8 cellular contexts compared by ENCODE assay signal in the genomic region with DNA sequence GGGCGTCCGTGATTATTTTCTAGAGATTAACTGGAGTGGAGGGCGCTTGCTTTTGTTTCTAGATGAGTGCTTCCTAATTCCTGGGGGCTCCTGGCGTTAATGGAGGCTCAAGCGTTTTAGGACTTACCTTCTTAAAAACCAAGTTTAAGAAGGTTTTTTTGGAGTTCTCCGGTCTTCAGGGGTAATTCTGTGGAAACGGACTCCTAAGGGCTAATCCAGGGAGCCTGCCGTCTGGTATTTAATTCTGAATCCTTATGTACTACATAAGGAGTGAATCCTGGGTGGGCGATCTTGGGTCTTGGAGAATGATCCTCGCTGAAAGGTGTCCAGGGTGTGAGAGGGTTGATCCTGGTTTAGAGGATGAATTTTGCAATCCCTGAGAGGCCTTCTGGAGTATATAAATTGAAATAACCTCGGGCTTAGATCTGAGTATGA.
DNase-seq lines count a peak whose midpoint lies in the region; ATAC-seq and TF ChIP-seq lines count a peak whose summit lies in the region.

No MANE protein-coding gene starts in this region.

- no peaks in the 10 kb centered on the region for H3K9me2 ChIP-seq in SU-DHL-6 (replicated peaks; ENCODE audit: insufficient read depth, low read length)

- H3K9ac ChIP-seq in SU-DHL-6 (ENCODE audit: low read length), result peak overlapping the region; percentile 99

- peak overlapping the region; percentile 83 for H3K4me2 ChIP-seq in SU-DHL-6 (ENCODE audit: low read depth, low read length, poor library complexity, severe bottlenecking)

- no peak overlapping the region for H2AFZ ChIP-seq in SU-DHL-6 (ENCODE audit: low read depth, low read length, severe bottlenecking)

- H3K36me3 ChIP-seq in SU-DHL-6 (ENCODE audit: low read length), result peaks cover 24% of the 10 kb centered on the region

- peaks cover 80% of the 10 kb centered on the region for H3F3A ChIP-seq in SU-DHL-6 (ENCODE audit: insufficient read depth)

- no peaks in the 10 kb centered on the region for H3K9me3 ChIP-seq in SU-DHL-6 (ENCODE audit: insufficient read depth, low read length)

- H4K20me1 ChIP-seq in SU-DHL-6 (ENCODE audit: low read depth, low read length), result peaks cover 14% of the 10 kb centered on the region; the same call in 1 of the 2 replicates

- H3K4me3 ChIP-seq in GM08714 (ENCODE audit: low read length), result peak overlapping the region; percentile 98
- peak overlapping the region; percentile 96 for H3K4me3 ChIP-seq in SU-DHL-6 (ENCODE audit: insufficient read depth, low read length, poor library complexity, severe bottlenecking)
- H3K4me3 ChIP-seq in fibroblast of mammary gland (ENCODE audit: control insufficient read depth, low read depth, low read length), result peak overlapping the region; percentile 100
- peak overlapping the region; percentile 100 for H3K4me3 ChIP-seq in retinal pigment epithelial cell (ENCODE audit: low read length)

- ATAC-seq in GM18868 (IDR thresholded peaks at IDR 0.05; ENCODE audit: unreplicated experiment) (no peak), GM19035 (IDR thresholded peaks at IDR 0.05; ENCODE audit: unreplicated experiment) (no peak)

- peak overlapping the region; percentile 74 for H3K27ac ChIP-seq in SU-DHL-6 (ENCODE audit: low read depth, low read length)

- DNase-seq in fibroblast of mammary gland (ENCODE audit: low read depth) (no peak), retinal pigment epithelial cell (ENCODE audit: low read depth) (no peak), 8988T (no peak)
- DNase-seq in stimulated activated CD4-positive, alpha-beta T cell treated with anti-CD3 and anti-CD28 coated beads, Interleukin-1b, Interleukin-23, amount 100 ng/mL, for 48 hours, result no peak

- H3K27me3 ChIP-seq in SU-DHL-6 (ENCODE audit: low read length), result no peaks in the 10 kb centered on the region

- no peak for TF ChIP-seq CTCF in SU-DHL-6 (IDR thresholded peaks at IDR 0.05; ENCODE audit: insufficient read depth, low read length, poor library complexity, severe bottlenecking)
- no peak for TF ChIP-seq CTCF in fibroblast of mammary gland (conservative IDR thresholded peaks at IDR 0.05; ENCODE audit: control insufficient read depth, insufficient read depth, low read depth, low read length)
- no peak for TF ChIP-seq CTCF in retinal pigment epithelial cell (conservative IDR thresholded peaks at IDR 0.05; ENCODE audit: low read depth, low read length)

- peaks cover 8% of the 10 kb centered on the region for H3K79me2 ChIP-seq in SU-DHL-6 (ENCODE audit: insufficient read depth, low read length)
